In the genomic region with DNA sequence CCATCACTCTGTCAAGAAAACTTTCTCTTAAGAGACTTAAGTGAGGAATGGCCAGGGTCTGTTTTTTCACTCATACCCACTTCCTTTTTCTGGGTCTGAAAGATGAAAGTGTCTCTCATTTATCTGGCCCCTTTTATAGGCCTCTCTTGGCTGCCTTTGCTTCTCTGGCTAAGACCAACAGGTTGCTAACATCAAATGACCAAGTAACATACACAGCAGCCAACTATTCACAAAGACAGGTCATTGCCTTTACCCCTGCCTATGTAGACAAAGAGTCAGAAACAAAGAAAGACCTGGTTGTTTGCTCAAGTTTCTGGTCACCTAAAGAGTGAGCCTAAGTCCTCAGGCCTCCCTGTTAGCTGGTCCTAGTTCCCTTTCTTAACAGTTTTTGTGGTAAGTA, we compare ENCODE assay signal across 19 cellular contexts. TPM values are rescaled to one million over a fixed set of nuclear protein-coding genes. Genes with fewer than 3 reads are reported as not detected.
A peak's percentile ranks its signal among the peaks of the same experiment; 100 is the strongest.
DNase-seq lines count a peak whose midpoint lies in the region; ATAC-seq and TF ChIP-seq lines count a peak whose summit lies in the region.
"Had no signal": no experiment of that assay in that cellular context is flagged by ENCODE, and none has a peak within 500 bp of the region (broad histone marks: within the 10 kb centered on the region; RNA-seq: fewer than 3 reads in every experiment).

No MANE protein-coding gene starts in this region.

- H3K4me3 ChIP-seq in GM06990 (replicated peaks; ENCODE audit: low read depth, low read length) = no peak overlapping the region
- no peak overlapping the region for H3K4me3 ChIP-seq in MG63
- H3K4me3 ChIP-seq in effector memory CD4-positive, alpha-beta T cell (ENCODE audit: insufficient read depth, low read depth, low read length, poor library complexity, severe bottlenecking) = no peak overlapping the region
- H3K4me3 ChIP-seq: GM23248, tibial artery had no signal

- no peaks in the 10 kb centered on the region for H3K9me3 Mint-ChIP-seq in naive thymus-derived CD8-positive, alpha-beta T cell
- H3K9me3 Mint-ChIP-seq: CD8-positive, alpha-beta memory T cell had no signal

- peaks cover 4 to 14% (median 9%) of the 10 kb centered on the region in 4 donors for H3K4me1 Mint-ChIP-seq in naive thymus-derived CD8-positive, alpha-beta T cell

- no peaks in the 10 kb centered on the region for H3K36me3 ChIP-seq in GM06990 (ENCODE audit: control insufficient read depth, insufficient read depth, low read length)
- no peaks in the 10 kb centered on the region for H3K36me3 ChIP-seq in MG63
- H3K36me3 ChIP-seq in effector memory CD4-positive, alpha-beta T cell (ENCODE audit: control insufficient read depth, insufficient read depth, low read length) = no peaks in the 10 kb centered on the region
- H3K36me3 ChIP-seq: tibial artery had no signal

- peak; percentile 58 for ATAC-seq in GM19438 (IDR thresholded peaks at IDR 0.05; ENCODE audit: low read depth, unreplicated experiment)
- ATAC-seq in HG02870 (IDR thresholded peaks at IDR 0.05; ENCODE audit: unreplicated experiment) = peak; percentile 61
- no peak for ATAC-seq in naive thymus-derived CD8-positive, alpha-beta T cell
- ATAC-seq: left ventricle myocardium superior; naive thymus-derived CD4-positive, alpha-beta T cell; Right ventricle myocardium inferior had no signal

- DNase-seq in GM06990 (ENCODE audit: extremely low read depth, insufficient read length) (peak; percentile 44), KBM-7 (peak; percentile 15), islet precursor cell (no peak), MG63 (no peak)
- DNase-seq in naive thymus-derived CD8-positive, alpha-beta T cell = no peak
- DNase-seq in effector memory CD4-positive, alpha-beta T cell = no peak
- DNase-seq: activated CD4-positive, alpha-beta memory T cell treated with anti-CD3 and anti-CD28 coated beads, Interleukin-2, amount 10 ng/mL, durations not matched to agents 7 days and 5 days; CD8-positive, alpha-beta memory T cell; GM23248; IMR-90; left ventricle myocardium superior; naive thymus-derived CD4-positive, alpha-beta T cell; NCI-H146; NCI-H69; tibial artery had no signal

- no peaks in the 10 kb centered on the region for H3K27me3 ChIP-seq in GM06990 (replicated peaks; ENCODE audit: control insufficient read depth, insufficient read depth, low read length)
- H3K27me3 ChIP-seq in MG63 = no peaks in the 10 kb centered on the region
- H3K27me3 ChIP-seq in effector memory CD4-positive, alpha-beta T cell (replicated peaks; ENCODE audit: control insufficient read depth, insufficient read depth, low read length, poor library complexity, severe bottlenecking) = no peaks in the 10 kb centered on the region
- H3K27me3 ChIP-seq: tibial artery had no signal

- H3K4me1 ChIP-seq in effector memory CD4-positive, alpha-beta T cell (ENCODE audit: control insufficient read depth, insufficient read depth, low read length, poor library complexity, severe bottlenecking) = no peaks in the 10 kb centered on the region

- peak overlapping the region in 1 of 10 donors; percentile 25 for H3K27ac Mint-ChIP-seq in naive thymus-derived CD8-positive, alpha-beta T cell
- H3K27ac Mint-ChIP-seq: activated CD4-positive, alpha-beta memory T cell treated with anti-CD3 and anti-CD28 coated beads, Interleukin-2, amount 10 ng/mL, durations not matched to agents 7 days and 5 days; CD8-positive, alpha-beta memory T cell had no signal

- H3K4me3 Mint-ChIP-seq in naive thymus-derived CD8-positive, alpha-beta T cell = no peak overlapping the region
- H3K4me3 Mint-ChIP-seq: activated CD4-positive, alpha-beta memory T cell treated with anti-CD3 and anti-CD28 coated beads, Interleukin-2, amount 10 ng/mL, durations not matched to agents 7 days and 5 days; CD8-positive, alpha-beta memory T cell; naive thymus-derived CD4-positive, alpha-beta T cell had no signal

- H3K9me3 ChIP-seq in MG63 = peaks cover 7% of the 10 kb centered on the region; the same call in 1 of the 2 replicates
- H3K9me3 ChIP-seq in effector memory CD4-positive, alpha-beta T cell (ENCODE audit: control insufficient read depth, low read length) = no peaks in the 10 kb centered on the region
- H3K9me3 ChIP-seq: tibial artery had no signal

- POLR2A ChIA-PET in naive thymus-derived CD8-positive, alpha-beta T cell (lab: Charles Lee) = no interaction called here

- no peak overlapping the region for H3K27ac ChIP-seq in effector memory CD4-positive, alpha-beta T cell (ENCODE audit: insufficient read depth, low read length, poor library complexity, severe bottlenecking)
- H3K27ac ChIP-seq: GM23248, tibial artery had no signal

- H3K36me3 Mint-ChIP-seq in naive thymus-derived CD8-positive, alpha-beta T cell = no peaks in the 10 kb centered on the region
- H3K36me3 Mint-ChIP-seq: CD8-positive, alpha-beta memory T cell had no signal

- no peak for TF ChIP-seq CTCF in GM06990 (IDR thresholded peaks at IDR 0.05; ENCODE audit: insufficient read depth, low read length, poor library complexity, severe bottlenecking)

- H3K27me3 Mint-ChIP-seq in naive thymus-derived CD8-positive, alpha-beta T cell = no peaks in the 10 kb centered on the region
- H3K27me3 Mint-ChIP-seq: activated CD4-positive, alpha-beta memory T cell treated with anti-CD3 and anti-CD28 coated beads, Interleukin-2, amount 10 ng/mL, durations not matched to agents 7 days and 5 days; CD8-positive, alpha-beta memory T cell had no signal

- in situ Hi-C loops in KBM-7 (cut with MboI; ENCODE audit: low pct_unique_long_range_greater_than_20kb, low sequenced_read_pairs) = no loop called here

RNA-seq across cellular contexts. Expression of a gene that starts 24.0 kb away (rescaled TPM):
- not detected for total RNA-seq in naive thymus-derived CD8-positive, alpha-beta T cell
- polyA plus RNA-seq in naive thymus-derived CD8-positive, alpha-beta T cell = under 1 TPM in 2 of 3 donors, not detected in 1; 0.26 to 0.29 TPM
- 1.7 TPM in 1 of 2 replicates, not detected in the other for total RNA-seq in MG63 (2014; rRNA removed; shearing (Covaris generic); ENCODE audit: low replicate concordance)
- total RNA-seq: activated CD4-positive, alpha-beta memory T cell treated with anti-CD3 and anti-CD28 coated beads, Interleukin-2, amount 10 ng/mL, durations not matched to agents 7 days and 5 days; dermis microvascular lymphatic vessel endothelial cell; IMR-90 had no signal
- polyA plus RNA-seq: CD8-positive, alpha-beta memory T cell had no signal

Comparison
In these comparisons a context has a peak if more than half of its experiments do, and no peak if none do; other contexts are left out.
1. DNase-seq: peak in GM06990 (single experiment) and KBM-7 (single experiment); none in naive thymus-derived CD8-positive, alpha-beta T cell (0 of 10), islet precursor cell (single experiment), MG63 (single experiment) and effector memory CD4-positive, alpha-beta T cell (0 of 3).
2. ATAC-seq: peak in GM19438 (single experiment) and HG02870 (single experiment); none in naive thymus-derived CD8-positive, alpha-beta T cell (0 of 2).